In genomic region chr14:92540472-92541048, GRCh38 we compare ENCODE assay signal across 8 cellular contexts. TPM values are rescaled to one million over a fixed set of nuclear protein-coding genes. Genes with fewer than 3 reads are reported as not detected.
DNase-seq lines count a peak whose midpoint lies in the region; ATAC-seq, FAIRE-seq and TF ChIP-seq lines count a peak whose summit lies in the region.

No MANE protein-coding gene starts in this region.

- H3K27me3 ChIP-seq in H9 (ENCODE audit: insufficient read depth, low read length) (no peaks in the 10 kb centered on the region), trophoblast cell (ENCODE audit: insufficient read depth, low read length) (no peaks in the 10 kb centered on the region)

- no peak for TF ChIP-seq CTCF in H9 (conservative IDR thresholded peaks at IDR 0.05)

- H3K27ac ChIP-seq in H9 (ENCODE audit: insufficient read length, low read depth, low read length) (no peak overlapping the region), trophoblast cell (ENCODE audit: low read depth, low read length) (peak overlapping the region; percentile 62)

- H2BK20ac ChIP-seq in H9 (ENCODE audit: low read depth, low read length, poor library complexity, severe bottlenecking) = no peak overlapping the region

- H3K79me2 ChIP-seq in H9 (ENCODE audit: insufficient read depth, low read length) (no peaks in the 10 kb centered on the region), trophoblast cell (ENCODE audit: control insufficient read depth, insufficient read depth, low read length, poor library complexity) (peaks cover 2% of the 10 kb centered on the region)

- H3K4me2 ChIP-seq in H9 (ENCODE audit: insufficient read depth, insufficient read length, low read length) = no peak overlapping the region
- no peak overlapping the region for H3K4me2 ChIP-seq in trophoblast cell (ENCODE audit: low read length)

- peak overlapping the region; percentile 26 for H4K12ac ChIP-seq in trophoblast cell (ENCODE audit: low read depth, low read length)

- no peak overlapping the region for H3K56ac ChIP-seq in H9 (ENCODE audit: insufficient read length, low read depth, low read length)

- H2BK5ac ChIP-seq in H9 (ENCODE audit: insufficient read length, low read length) (no peak overlapping the region), trophoblast cell (ENCODE audit: low read depth, low read length, poor library complexity) (no peak overlapping the region)

- H3T11ph ChIP-seq in H9 (ENCODE audit: low read length) = no peak overlapping the region

- H4K5ac ChIP-seq in H9 (ENCODE audit: insufficient read length, low read depth, low read length) = no peak overlapping the region

- no peak overlapping the region for H3K4me3 ChIP-seq in trophoblast cell (ENCODE audit: low read depth, low read length)

- H3K23ac ChIP-seq in H9 (ENCODE audit: insufficient read length, low read depth, low read length) = no peak overlapping the region
- H3K23ac ChIP-seq in trophoblast cell (ENCODE audit: low read length) = no peak overlapping the region

- no peak overlapping the region for H2BK15ac ChIP-seq in H9 (ENCODE audit: low read depth, low read length)

- H3K23me2 ChIP-seq in H9 (ENCODE audit: insufficient read length, low read depth, low read length, poor library complexity, severe bottlenecking) = no peaks in the 10 kb centered on the region

- WGBS in H9 (ENCODE audit: extremely low coverage, insufficient read length, low lambda C conversion rate) = no CpG with 5 or more reads among the region's 6 CpGs
- WGBS in trophoblast cell (ENCODE audit: extremely low coverage, insufficient coverage, insufficient read length) = no CpG with 5 or more reads among the region's 6 CpGs

- H3K79me1 ChIP-seq in H9 (ENCODE audit: insufficient read depth, low read depth, low read length, poor library complexity, severe bottlenecking) (no peaks in the 10 kb centered on the region), trophoblast cell (ENCODE audit: low read length) (peaks cover 12% of the 10 kb centered on the region)

- no peak overlapping the region for H2BK120ac ChIP-seq in H9 (ENCODE audit: low read depth, low read length, poor library complexity, severe bottlenecking)
- H2BK120ac ChIP-seq in trophoblast cell (ENCODE audit: insufficient read depth, low read length, poor library complexity) = no peak overlapping the region

- H4K91ac ChIP-seq in H9 (ENCODE audit: insufficient read length, low read depth, low read length) (no peak overlapping the region), trophoblast cell (ENCODE audit: low read depth, low read length) (peak overlapping the region; percentile 11)

- H3K4me1 Mint-ChIP-seq in H9 = peaks cover 14 to 17% of the 10 kb centered on the region in 2 experiments

- H3K18ac ChIP-seq in H9 (ENCODE audit: insufficient read length, low read depth, low read length) (no peak overlapping the region), trophoblast cell (ENCODE audit: low read length) (peak overlapping the region; percentile 3)

- H3K4ac ChIP-seq in H9 (ENCODE audit: low read depth, low read length) = no peak overlapping the region
- peak overlapping the region; percentile 25 for H3K4ac ChIP-seq in trophoblast cell (ENCODE audit: low read depth, low read length)

- H3K27me3 Mint-ChIP-seq in H9 (ENCODE audit: low read depth) = no peaks in the 10 kb centered on the region

- no peak overlapping the region for H3K4me3 Mint-ChIP-seq in H9

- H3K9me3 ChIP-seq in H9 (ENCODE audit: control insufficient read depth, low read depth, low read length) (no peaks in the 10 kb centered on the region), trophoblast cell (ENCODE audit: insufficient read depth, low read depth, low read length) (no peaks in the 10 kb centered on the region)

- no peak for FAIRE-seq in frontal cortex (lab: Jason Lieb, UNC)

- H3K9me3 Mint-ChIP-seq in H9 = no peaks in the 10 kb centered on the region

- H3K14ac ChIP-seq in H9 (ENCODE audit: insufficient read depth, low read length) (no peak overlapping the region), trophoblast cell (ENCODE audit: low read length) (peak overlapping the region; percentile 15)

- no peak overlapping the region for H4K8ac ChIP-seq in H9 (replicated peaks; ENCODE audit: insufficient read length, low read depth, low read length)
- peak overlapping the region; percentile 50 for H4K8ac ChIP-seq in trophoblast cell (ENCODE audit: low read depth, low read length)

- ATAC-seq in HG03139 (IDR thresholded peaks at IDR 0.05; ENCODE audit: unreplicated experiment) = no peak
- ATAC-seq in HG03457 (IDR thresholded peaks at IDR 0.05; ENCODE audit: unreplicated experiment) = no peak
- no peak for ATAC-seq in HG03439 (IDR thresholded peaks at IDR 0.05; ENCODE audit: unreplicated experiment)

- H2BK12ac ChIP-seq in H9 (ENCODE audit: insufficient read length, low read depth, low read length) (no peak overlapping the region), trophoblast cell (ENCODE audit: low read length) (no peak overlapping the region)

- H2AK5ac ChIP-seq in H9 (ENCODE audit: insufficient read length, low read length) (no peak overlapping the region), trophoblast cell (ENCODE audit: low read length) (no peak overlapping the region)

- no peaks in the 10 kb centered on the region; the same call in 1 of the 2 replicates for H3K4me1 ChIP-seq in H9 (ENCODE audit: insufficient read depth, low read length)
- H3K4me1 ChIP-seq in trophoblast cell (ENCODE audit: control insufficient read depth in 1 of 2, insufficient read depth in 2 of 2, low read length in 2 of 2) = peaks cover 22 to 30% of the 10 kb centered on the region in 2 experiments

- DNase-seq in H9 (no peak), T1000 (lab: John Stamatoyannopoulos, UW) (peak; percentile 72), frontal cortex (ENCODE audit: low spot score in 2 of 2) (peak; percentile 39 to 62), trophoblast cell (peak; percentile 60 to 62)
- no peak for DNase-seq in stimulated activated naive CD4-positive, alpha-beta T cell (lab: John Stamatoyannopoulos, UW)

- H3K36me3 ChIP-seq in trophoblast cell (ENCODE audit: control insufficient read depth in 1 of 2, insufficient read depth in 2 of 2, low read length in 2 of 2) = no peaks in the 10 kb centered on the region

- H4K20me1 ChIP-seq in H9 (ENCODE audit: control insufficient read depth, insufficient read depth, insufficient read length) = no peaks in the 10 kb centered on the region

- H2AFZ ChIP-seq in H9 (ENCODE audit: low read length) (no peak overlapping the region), trophoblast cell (ENCODE audit: insufficient read depth, low read length, poor library complexity) (no peak overlapping the region)

- no peak overlapping the region for H3K9ac ChIP-seq in H9 (ENCODE audit: extremely low read depth, insufficient read length, low read length)
- no peak overlapping the region for H3K9ac ChIP-seq in trophoblast cell (ENCODE audit: low read length)

- H3K27ac Mint-ChIP-seq in H9 = peak overlapping the region in 2 of 3 experiments; percentile 66 to 68; a peak in 3 of 7 replicates

- no peaks in the 10 kb centered on the region for H3K36me3 Mint-ChIP-seq in H9 (ENCODE audit: insufficient read depth in 1 of 3, low read depth in 3 of 3)

RNA-seq across cellular contexts. Expression of gene RIN3, which starts 27.0 kb away (rescaled TPM):
- 1.5 and 1.6 TPM in 2 replicates for total RNA-seq in H9 (2021)
- total RNA-seq in frontal cortex = under 0.01 TPM
- polyA plus RNA-seq in trophoblast cell (2013) = 34.8 and 36.0 TPM in 2 replicates

Comparison
In these comparisons a context has a peak if more than half of its experiments do, and no peak if none do; other contexts are left out.
1. DNase-seq: peak in T1000 (single experiment), frontal cortex (2 of 2) and trophoblast cell (2 of 2); none in H9 (single experiment) and stimulated activated naive CD4-positive, alpha-beta T cell (0 of 6).